ENCODE assay signal across 2 cellular contexts in genomic region chr17:77085916-77086432, GRCh38.
A peak's percentile ranks its signal among the peaks of the same experiment; 100 is the strongest.
TF ChIP-seq lines count a peak whose summit lies in the region.

No MANE protein-coding gene starts in this region.

TF ChIP-seq in IMR-90, 13 proteins besides CTCF, POLR2A, EP300 and RAD21:
- TF ChIP-seq CHD1 (IDR thresholded peaks at IDR 0.05; ENCODE audit: low read depth, low read length): no peak
- no peak for TF ChIP-seq MAZ (IDR thresholded peaks at IDR 0.05; ENCODE audit: borderline replicate concordance, low read depth, low read length)
- TF ChIP-seq BHLHE40 (IDR thresholded peaks at IDR 0.05; ENCODE audit: low read depth, low read length): no peak
- no peak for TF ChIP-seq MXI1 (IDR thresholded peaks at IDR 0.05; ENCODE audit: borderline replicate concordance, low read depth, low read length)
- TF ChIP-seq FOS (IDR thresholded peaks at IDR 0.05; ENCODE audit: low read depth, low read length): no peak
TF ChIP-seq in IMR-90: peak in this region for 0.

TF ChIP-seq in endothelial cell of umbilical vein, 7 proteins besides CTCF, POLR2A, EP300 and RAD21:
- TF ChIP-seq MYC (IDR thresholded peaks at IDR 0.05; ENCODE audit: low read depth, low read length): no peak
- TF ChIP-seq EZH2 (IDR thresholded peaks at IDR 0.05; ENCODE audit: borderline replicate concordance, low read depth, low read length, severe bottlenecking): no peak
- TF ChIP-seq JUN (IDR thresholded peaks at IDR 0.05; ENCODE audit: borderline replicate concordance, insufficient read depth, insufficient read length, low read depth): no peak
- TF ChIP-seq MAX (IDR thresholded peaks at IDR 0.05; ENCODE audit: insufficient read depth, insufficient read length): no peak
- peak; percentile 90 for TF ChIP-seq GATA2 (IDR thresholded peaks at IDR 0.05; ENCODE audit: insufficient read depth, insufficient read length, low read depth, low read length)
- peak; percentile 8 for TF ChIP-seq FOS (IDR thresholded peaks at IDR 0.05; ENCODE audit: borderline replicate concordance, insufficient read depth, low read length)
- no peak for TF ChIP-seq POLR2AphosphoS5 (IDR thresholded peaks at IDR 0.05; ENCODE audit: insufficient read depth, low read depth, low read length)
TF ChIP-seq in endothelial cell of umbilical vein: peak in this region for 2.
